Comparison of ENCODE assay signal across 8 cellular contexts in genomic region chr16:75000481-75001081, GRCh38. TPM values are rescaled to one million over a fixed set of nuclear protein-coding genes. Genes with fewer than 3 reads are reported as not detected.
DNase-seq lines count a peak whose midpoint lies in the region; ATAC-seq and TF ChIP-seq lines count a peak whose summit lies in the region.

No MANE protein-coding gene starts in this region.

- H3K4me2 ChIP-seq in DOHH2 (ENCODE audit: low read length) = peak overlapping the region; percentile 88

- no peak overlapping the region for H3K27ac ChIP-seq in DOHH2 (ENCODE audit: low read depth, low read length)
- peak overlapping the region in 52 of 59 donors; percentile 11 to 92 (median 81) for H3K27ac ChIP-seq in dorsolateral prefrontal cortex

- H3K27me3 ChIP-seq in DOHH2 (ENCODE audit: control insufficient read depth, low read length) = peaks cover 31% of the 10 kb centered on the region
- no peaks in the 10 kb centered on the region for H3K27me3 ChIP-seq in dorsolateral prefrontal cortex

- peaks cover 35% of the 10 kb centered on the region for H3K79me2 ChIP-seq in DOHH2 (ENCODE audit: control insufficient read depth, low read length)

- H3K36me3 ChIP-seq in DOHH2 (ENCODE audit: control insufficient read depth, low read length) = no peaks in the 10 kb centered on the region

- H4K20me1 ChIP-seq in DOHH2 (ENCODE audit: control insufficient read depth, insufficient read depth, low read depth, low read length) = 0 out of 2 replicates have a peak, but pooled peaks cover 4% of the 10 kb centered on the region

- no peak for TF ChIP-seq CTCF in DOHH2 (IDR thresholded peaks at IDR 0.05; ENCODE audit: low read depth, low read length, poor library complexity, severe bottlenecking)
- peak in 4 of 56 donors; percentile 10 to 22 (median 16) for TF ChIP-seq CTCF in dorsolateral prefrontal cortex (IDR thresholded peaks at IDR 0.05 in 54 of 56, conservative IDR thresholded peaks at IDR 0.05 in 2 of 56; ENCODE audit: low read depth in 1 of 56, partially characterized antibody in 56 of 56)

- ATAC-seq in HG03571 (IDR thresholded peaks at IDR 0.05; ENCODE audit: unreplicated experiment) = no peak
- ATAC-seq in HG03342 (IDR thresholded peaks at IDR 0.05; ENCODE audit: unreplicated experiment) = no peak
- no peak for ATAC-seq in GM21447 (IDR thresholded peaks at IDR 0.05; ENCODE audit: unreplicated experiment)

- H3K9me3 ChIP-seq in DOHH2 (ENCODE audit: control insufficient read depth, insufficient read depth, low read length) = no peaks in the 10 kb centered on the region

- DNase-seq in NCI-H524 treated with DMSO at 0.1 percent for 48 hours (lab: John Stamatoyannopoulos, UW) (peak; percentile 21), dorsolateral prefrontal cortex (peak in 5 of 10 donors; percentile 17 to 55 (median 43)), midbrain (lab: John Stamatoyannopoulos, UW) (peak; percentile 7), cortex of kidney (lab: John Stamatoyannopoulos, UW) (no peak)

- H3K4me1 ChIP-seq in DOHH2 (ENCODE audit: control insufficient read depth, low read length) = peaks cover 42% of the 10 kb centered on the region

- intact Hi-C loops in dorsolateral prefrontal cortex (cut with DNase I) = no loop called here

- H3K4me3 ChIP-seq in DOHH2 (ENCODE audit: low read length) (peak overlapping the region; percentile 80), dorsolateral prefrontal cortex (peak overlapping the region; percentile 72 to 98 (median 91))

- H3K9me2 ChIP-seq in DOHH2 (replicated peaks; ENCODE audit: control insufficient read depth, low read length) = no peaks in the 10 kb centered on the region

- H3F3A ChIP-seq in DOHH2 (ENCODE audit: control insufficient read depth, insufficient read depth) = no peaks in the 10 kb centered on the region

RNA-seq across cellular contexts. Expression of gene ZNRF1, which starts 1.8 kb away (rescaled TPM):
- total RNA-seq in dorsolateral prefrontal cortex = 10 to 100 TPM; 23.1 to 64.5 (median 38.6) TPM

RNA-seq across cellular contexts. Expression of gene WDR59, which starts 15.7 kb away (rescaled TPM):
- 100 to 1,000 TPM in 105 of 120 experiments, 10 to 100 TPM in 15; 77.6 to 183 (median 115) TPM for total RNA-seq in dorsolateral prefrontal cortex
